In genomic region chr17:47862621-47863440, GRCh38 we compare ENCODE assay signal across 8 cellular contexts. TPM values are rescaled to one million over a fixed set of nuclear protein-coding genes. Genes with fewer than 3 reads are reported as not detected.
DNase-seq lines count a peak whose midpoint lies in the region; ATAC-seq, FAIRE-seq and TF ChIP-seq lines count a peak whose summit lies in the region.
"Had no signal": no experiment of that assay in that cellular context is flagged by ENCODE, and none has a peak within 500 bp of the region (broad histone marks: within the 10 kb centered on the region; RNA-seq: fewer than 3 reads in every experiment).

No MANE protein-coding gene starts in this region.

- H2BK120ac ChIP-seq in IMR-90 (ENCODE audit: low read depth, low read length) = peak overlapping the region; percentile 99

- H2BK5ac ChIP-seq in IMR-90 (ENCODE audit: low read depth, low read length, poor library complexity, severe bottlenecking) = peak overlapping the region; percentile 98

- in situ Hi-C loops in IMR-90 (cut with MboI; ENCODE audit: low sequenced_read_pairs) = no loop called here

- H4K91ac ChIP-seq in IMR-90 (ENCODE audit: insufficient read depth, low read depth, low read length) = peak overlapping the region; percentile 92

- H2AFZ ChIP-seq in IMR-90 (replicated peaks; ENCODE audit: low read length, poor library complexity) (peak overlapping the region; percentile 94), endothelial cell of umbilical vein (ENCODE audit: low read depth, low read length) (peak overlapping the region; percentile 52)

- H3K27me3 ChIP-seq in IMR-90 (ENCODE audit: control insufficient read depth, insufficient read depth, low read length) (peaks cover 7% of the 10 kb centered on the region; the same call in 1 of the 2 replicates), endothelial cell of umbilical vein (ENCODE audit: control insufficient read depth in 2 of 2, insufficient read depth in 2 of 2, low read length in 2 of 2) (peaks cover 0 to 3% of the 10 kb centered on the region in 2 experiments)

- peak overlapping the region; percentile 94 for H3K23ac ChIP-seq in IMR-90 (ENCODE audit: low read depth, low read length)

- BruUV-seq in IMR-90 (replicated peaks; lab: Mats Ljungman, UMichigan) (no TSS peak), endothelial cell of umbilical vein (replicated peaks; lab: Mats Ljungman, UMichigan) (no TSS peak)

- peaks cover 8% of the 10 kb centered on the region for H3K4me1 ChIP-seq in IMR-90 (ENCODE audit: control insufficient read depth, insufficient read depth, low read length)
- peaks cover 8% of the 10 kb centered on the region for H3K4me1 ChIP-seq in endothelial cell of umbilical vein (ENCODE audit: control insufficient read depth, extremely low read depth, insufficient read depth, low read length)

- POLR2A ChIA-PET in IMR-90 (lab: Charles Lee; ENCODE audit: unreplicated experiment) (no interaction called here), endothelial cell of umbilical vein (lab: Charles Lee) (interaction anchor here (0.6 kb wide), 1 partner anchor 169 kb away, joined by 3 read pairs; the partner anchor contains the start of gene TBKBP1)

- H4K8ac ChIP-seq in IMR-90 (ENCODE audit: low read depth in 2 of 2, low read length in 2 of 2) = peak overlapping the region; percentile 88 to 97

- H2AK5ac ChIP-seq in IMR-90 (ENCODE audit: low read depth, low read length) = peak overlapping the region; percentile 89

- dilution Hi-C loops in IMR-90 (cut with HindIII; ENCODE audit: low sequenced_read_pairs, unreplicated experiment) (no loop called here), endothelial cell of umbilical vein (cut with MboI; ENCODE audit: extremely low pct_ligation_motif_present, low sequenced_read_pairs) (no loop called here)

- H3K9me1 ChIP-seq in IMR-90 (ENCODE audit: insufficient read depth, low read length) (peaks cover 5% of the 10 kb centered on the region), endothelial cell of umbilical vein (replicated peaks; ENCODE audit: control insufficient read depth, extremely low read depth, insufficient read depth, low read length) (no peaks in the 10 kb centered on the region)

- no peaks in the 10 kb centered on the region for H3K36me3 ChIP-seq in IMR-90 (ENCODE audit: control insufficient read depth, insufficient read depth, low read length)
- H3K36me3 ChIP-seq in endothelial cell of umbilical vein (ENCODE audit: control insufficient read depth in 2 of 2, extremely low read depth in 1 of 2, insufficient read depth in 2 of 2, low read length in 2 of 2) = no peaks in the 10 kb centered on the region
- H3K36me3 ChIP-seq: heart right ventricle had no signal

- H3K4ac ChIP-seq in IMR-90 (ENCODE audit: low read depth, low read length) = peak overlapping the region; percentile 98

- no peaks in the 10 kb centered on the region for H3K79me2 ChIP-seq in endothelial cell of umbilical vein (ENCODE audit: control insufficient read depth, insufficient read depth, low read length)

- H2BK15ac ChIP-seq in IMR-90 (ENCODE audit: low read depth, low read length) = peak overlapping the region; percentile 92; the same call in 2 of the 3 replicates

- TF ChIP-seq CTCF in IMR-90 (conservative IDR thresholded peaks at IDR 0.05; ENCODE audit: low read depth, low read length) (no peak), endothelial cell of umbilical vein (IDR thresholded peaks at IDR 0.05; ENCODE audit: extremely low read depth in 1 of 2, insufficient read depth in 1 of 2, low read depth in 1 of 2, low read length in 2 of 2) (no peak)

- H3K18ac ChIP-seq in IMR-90 (ENCODE audit: low read depth, low read length) = peak overlapping the region; percentile 81

- H3K27ac ChIP-seq in IMR-90 (ENCODE audit: insufficient read depth, low read length) = peak overlapping the region; percentile 66
- H3K27ac ChIP-seq in endothelial cell of umbilical vein (ENCODE audit: insufficient read depth, low read depth, low read length) = no peak overlapping the region
- H3K27ac ChIP-seq: heart right ventricle had no signal

- no peak overlapping the region for H3K9ac ChIP-seq in IMR-90 (ENCODE audit: low read depth, low read length)
- H3K9ac ChIP-seq in endothelial cell of umbilical vein (replicated peaks; ENCODE audit: extremely low read depth, insufficient read depth, low read length) = no peak overlapping the region

- no peak overlapping the region for H3K4me3 ChIP-seq in IMR-90 (ENCODE audit: insufficient read depth, low read depth, low read length)
- no peak overlapping the region for H3K4me3 ChIP-seq in endothelial cell of umbilical vein (replicated peaks in 1 of 3; ENCODE audit: insufficient read depth in 1 of 3, low read depth in 1 of 3, low read length in 3 of 3)
- H3K4me3 ChIP-seq: heart right ventricle had no signal

- no peak for TF ChIP-seq POLR2A in IMR-90 (IDR thresholded peaks at IDR 0.05; ENCODE audit: low read depth, low read length)
- no peak for TF ChIP-seq POLR2A in endothelial cell of umbilical vein (IDR thresholded peaks at IDR 0.05; ENCODE audit: low read depth, low read length)

- intact Hi-C loops in IMR-90 (cut with micrococcal nuclease) (no loop called here), endothelial cell of umbilical vein (cut with micrococcal nuclease) (no loop called here)

- H3K4me2 ChIP-seq in IMR-90 (ENCODE audit: low read depth, low read length) (peak overlapping the region; percentile 5; the same call in 1 of the 2 replicates), endothelial cell of umbilical vein (ENCODE audit: insufficient read depth, low read length) (no peak overlapping the region)

- CTCF ChIA-PET in IMR-90 (lab: Yijun Ruan, JAX) (interaction anchor here (0.5 to 0.9 kb wide), 2 partner anchors 20 to 21 kb away, joined by 3 to 4 read pairs; no protein-coding TSS in a partner anchor), endothelial cell of umbilical vein (lab: Charles Lee) (interaction anchor here (1.0 to 2.4 kb wide), 4 partner anchors 13 to 27 kb away, joined by 4 to 12 read pairs (median 6); partner anchors contain the start of gene SP6)

- H3K14ac ChIP-seq in IMR-90 (replicated peaks; ENCODE audit: low read depth, low read length) = peak overlapping the region; percentile 95

- peak; percentile 91 for ATAC-seq in IMR-90 (ENCODE audit: low read depth)
- ATAC-seq: heart right ventricle had no signal

- peak overlapping the region; percentile 91 for H2AK9ac ChIP-seq in IMR-90 (replicated peaks; ENCODE audit: low read depth, low read length, poor library complexity)

- H3K79me1 ChIP-seq in IMR-90 (ENCODE audit: low read depth in 1 of 2, low read length in 2 of 2) = no peaks in the 10 kb centered on the region

- peak; percentile 59 for FAIRE-seq in endothelial cell of umbilical vein (lab: Jason Lieb, UNC)

- H3K56ac ChIP-seq in IMR-90 (ENCODE audit: extremely low read depth, insufficient read depth, low read length) = peak overlapping the region; percentile 31

- H4K20me1 ChIP-seq in IMR-90 (ENCODE audit: insufficient read depth, low read length) (no peaks in the 10 kb centered on the region), endothelial cell of umbilical vein (replicated peaks; ENCODE audit: control insufficient read depth, extremely low read depth, insufficient read depth, low read length) (no peaks in the 10 kb centered on the region)

- H3K9me3 ChIP-seq in IMR-90 (ENCODE audit: control insufficient read depth, insufficient read depth, low read length) (peaks cover 3% of the 10 kb centered on the region; the same call in 1 of the 2 replicates), endothelial cell of umbilical vein (replicated peaks; ENCODE audit: control insufficient read depth, insufficient read depth, low read length) (no peaks in the 10 kb centered on the region)
- H3K9me3 ChIP-seq: heart right ventricle had no signal

- DNase-seq in 8988T (peak; percentile 91), IMR-90 (peak; percentile 90), endothelial cell of umbilical vein (ENCODE audit: low read depth, low spot score) (no peak), NCI-H1105 treated with DMSO at 0.1 percent for 48 hours (lab: John Stamatoyannopoulos, UW) (no peak), anterior cingulate cortex (lab: John Stamatoyannopoulos, UW) (no peak), DMS153 (lab: John Stamatoyannopoulos, UW) (no peak)
- DNase-seq: activated T-cell treated with anti-CD3 and anti-CD28 coated beads, Interleukin-2, amount 50 U/mL, for 1 hour; heart right ventricle had no signal

- no peak for TF ChIP-seq RAD21 in IMR-90 (IDR thresholded peaks at IDR 0.05; ENCODE audit: low read length)

- peak overlapping the region; percentile 99 for H2BK20ac ChIP-seq in IMR-90 (ENCODE audit: low read depth, low read length)

- H4K5ac ChIP-seq in IMR-90 (ENCODE audit: low read depth, low read length) = peak overlapping the region; percentile 62

- no CpG with 5 or more reads among the region's 7 CpGs for WGBS in IMR-90 (ENCODE audit: extremely low coverage in 2 of 2, insufficient read length in 1 of 2), 2 experiments

RNA-seq across cellular contexts. Expression of gene SP6, which starts 11.9 kb away (rescaled TPM):
- under 0.01 TPM in 2 replicates for total RNA-seq in IMR-90 (2012; rRNA removed)
- polyA plus RNA-seq in IMR-90 (2012; rRNA removed) = 0.31 and 0.32 TPM in 2 replicates
- polyA plus RNA-seq in IMR-90 (2012; cell fraction: cytosol; rRNA removed) = 0.14 and 0.24 TPM in 2 replicates
- 0.34 and 0.51 TPM in 2 replicates for polyA plus RNA-seq in IMR-90 (2012; cell fraction: nucleus; rRNA removed; ENCODE audit: low replicate concordance)
- 0.90 and 1.3 TPM in 2 replicates for total RNA-seq in endothelial cell of umbilical vein
- polyA plus RNA-seq in endothelial cell of umbilical vein = 0.11 and 0.13 TPM in 2 replicates
- polyA plus RNA-seq in endothelial cell of umbilical vein (2011; cell fraction: cytosol; rRNA removed) = 0.06 TPM in 2 replicates
- polyA plus RNA-seq in endothelial cell of umbilical vein (2011; cell fraction: nucleus; rRNA removed) = 0.07 and 0.10 TPM in 2 replicates
- 0.29 and 0.35 TPM in 2 replicates for polyA plus RNA-seq in endothelial cell of umbilical vein (2012)
- polyA minus RNA-seq in endothelial cell of umbilical vein = 0.06 and 0.10 TPM in 2 replicates
- 0.20 TPM for polyA minus RNA-seq in endothelial cell of umbilical vein (2011; cell fraction: cytosol; rRNA and poly(A)+ RNA removed)
- 0.14 TPM in 1 of 2 replicates, not detected in the other for polyA minus RNA-seq in endothelial cell of umbilical vein (2011; cell fraction: nucleus; rRNA and poly(A)+ RNA removed)

RNA-seq across cellular contexts. Expression of gene SCRN2, which starts 21.8 kb away (rescaled TPM):
- total RNA-seq in IMR-90 (2012; rRNA removed) (14.7 and 17.2 TPM in 2 replicates), endothelial cell of umbilical vein (31.1 and 31.7 TPM in 2 replicates)
- polyA plus RNA-seq in IMR-90 (2012; rRNA removed) (27.6 and 31.0 TPM in 2 replicates), endothelial cell of umbilical vein (47.6 and 48.9 TPM in 2 replicates)
- polyA plus RNA-seq in IMR-90 (2012; cell fraction: cytosol; rRNA removed) = 16.3 and 34.7 TPM in 2 replicates
- 122 and 248 TPM in 2 replicates for polyA plus RNA-seq in IMR-90 (2012; cell fraction: nucleus; rRNA removed; ENCODE audit: low replicate concordance)
- polyA plus RNA-seq in endothelial cell of umbilical vein (2011; cell fraction: cytosol; rRNA removed) = 21.4 and 35.5 TPM in 2 replicates
- polyA plus RNA-seq in endothelial cell of umbilical vein (2011; cell fraction: nucleus; rRNA removed) = 151 and 171 TPM in 2 replicates
- polyA plus RNA-seq in endothelial cell of umbilical vein (2012) = 22.6 and 30.7 TPM in 2 replicates
- polyA minus RNA-seq in endothelial cell of umbilical vein = 18.8 and 32.5 TPM in 2 replicates
- polyA minus RNA-seq in endothelial cell of umbilical vein (2011; cell fraction: cytosol; rRNA and poly(A)+ RNA removed) = 12.2 TPM
- 24.3 and 24.7 TPM in 2 replicates for polyA minus RNA-seq in endothelial cell of umbilical vein (2011; cell fraction: nucleus; rRNA and poly(A)+ RNA removed)

RNA-seq across cellular contexts. Expression of gene LRRC46, which starts 31.4 kb away (rescaled TPM):
- not detected in 2 replicates for total RNA-seq in IMR-90 (2012; rRNA removed)
- 0.77 and 0.80 TPM in 2 replicates for polyA plus RNA-seq in IMR-90 (2012; rRNA removed)
- 0.26 and 0.52 TPM in 2 replicates for polyA plus RNA-seq in IMR-90 (2012; cell fraction: cytosol; rRNA removed)
- polyA plus RNA-seq in IMR-90 (2012; cell fraction: nucleus; rRNA removed; ENCODE audit: low replicate concordance) = 1.4 and 1.7 TPM in 2 replicates
- 0.42 TPM in 1 of 2 replicates, not detected in the other for total RNA-seq in endothelial cell of umbilical vein
- polyA plus RNA-seq in endothelial cell of umbilical vein = 0.13 and 0.36 TPM in 2 replicates
- polyA plus RNA-seq in endothelial cell of umbilical vein (2011; cell fraction: cytosol; rRNA removed) = 0.10 and 0.16 TPM in 2 replicates
- polyA plus RNA-seq in endothelial cell of umbilical vein (2011; cell fraction: nucleus; rRNA removed) = 0.38 and 0.56 TPM in 2 replicates
- polyA plus RNA-seq in endothelial cell of umbilical vein (2012) = 0.27 and 0.74 TPM in 2 replicates
- 0.53 TPM in 1 of 2 replicates, not detected in the other for polyA minus RNA-seq in endothelial cell of umbilical vein
- not detected for polyA minus RNA-seq in endothelial cell of umbilical vein (2011; cell fraction: cytosol; rRNA and poly(A)+ RNA removed)
- not detected in 2 replicates for polyA minus RNA-seq in endothelial cell of umbilical vein (2011; cell fraction: nucleus; rRNA and poly(A)+ RNA removed)

RNA-seq across cellular contexts. Expression of gene MRPL10, which starts 31.5 kb away (rescaled TPM):
- 28.1 and 32.3 TPM in 2 replicates for total RNA-seq in IMR-90 (2012; rRNA removed)
- polyA plus RNA-seq in IMR-90 (2012; rRNA removed) = 57.7 and 61.8 TPM in 2 replicates
- 31.1 and 78.7 TPM in 2 replicates for polyA plus RNA-seq in IMR-90 (2012; cell fraction: cytosol; rRNA removed)
- 33.3 and 43.6 TPM in 2 replicates for polyA plus RNA-seq in IMR-90 (2012; cell fraction: nucleus; rRNA removed; ENCODE audit: low replicate concordance)
- 38.5 and 43.4 TPM in 2 replicates for total RNA-seq in endothelial cell of umbilical vein
- 84.0 and 88.1 TPM in 2 replicates for polyA plus RNA-seq in endothelial cell of umbilical vein
- polyA plus RNA-seq in endothelial cell of umbilical vein (2011; cell fraction: cytosol; rRNA removed) = 61.7 and 64.3 TPM in 2 replicates
- 28.5 and 31.6 TPM in 2 replicates for polyA plus RNA-seq in endothelial cell of umbilical vein (2011; cell fraction: nucleus; rRNA removed)
- polyA plus RNA-seq in endothelial cell of umbilical vein (2012) = 45.5 and 51.0 TPM in 2 replicates
- 64.0 and 68.7 TPM in 2 replicates for polyA minus RNA-seq in endothelial cell of umbilical vein
- 83.4 TPM for polyA minus RNA-seq in endothelial cell of umbilical vein (2011; cell fraction: cytosol; rRNA and poly(A)+ RNA removed)
- 8.4 and 12.2 TPM in 2 replicates for polyA minus RNA-seq in endothelial cell of umbilical vein (2011; cell fraction: nucleus; rRNA and poly(A)+ RNA removed)

RNA-seq across cellular contexts. Expression of gene SP2, which starts 33.2 kb away (rescaled TPM):
- total RNA-seq in IMR-90 (2012; rRNA removed) (0.72 and 1.4 TPM in 2 replicates), endothelial cell of umbilical vein (18.5 and 18.6 TPM in 2 replicates)
- polyA plus RNA-seq in IMR-90 (2012; rRNA removed) (13.8 and 14.0 TPM in 2 replicates), endothelial cell of umbilical vein (10.4 and 11.2 TPM in 2 replicates)
- 7.4 and 17.7 TPM in 2 replicates for polyA plus RNA-seq in IMR-90 (2012; cell fraction: cytosol; rRNA removed)
- 23.1 and 23.5 TPM in 2 replicates for polyA plus RNA-seq in IMR-90 (2012; cell fraction: nucleus; rRNA removed; ENCODE audit: low replicate concordance)
- 10.8 and 12.8 TPM in 2 replicates for polyA plus RNA-seq in endothelial cell of umbilical vein (2011; cell fraction: cytosol; rRNA removed)
- 16.3 and 18.0 TPM in 2 replicates for polyA plus RNA-seq in endothelial cell of umbilical vein (2011; cell fraction: nucleus; rRNA removed)
- polyA plus RNA-seq in endothelial cell of umbilical vein (2012) = 14.1 and 14.8 TPM in 2 replicates
- 5.3 and 5.4 TPM in 2 replicates for polyA minus RNA-seq in endothelial cell of umbilical vein
- polyA minus RNA-seq in endothelial cell of umbilical vein (2011; cell fraction: cytosol; rRNA and poly(A)+ RNA removed) = 5.9 TPM
- 6.6 and 7.3 TPM in 2 replicates for polyA minus RNA-seq in endothelial cell of umbilical vein (2011; cell fraction: nucleus; rRNA and poly(A)+ RNA removed)

Comparison
In these comparisons a context has a peak if more than half of its experiments do, and no peak if none do; other contexts are left out.
1. DNase-seq: peak in 8988T (single experiment) and IMR-90 (single experiment); none in endothelial cell of umbilical vein (single experiment), NCI-H1105 treated with DMSO at 0.1 percent for 48 hours (single experiment), anterior cingulate cortex (0 of 58) and DMS153 (single experiment).